In genomic region chr11:72836111-72836510, GRCh38 we compare ENCODE assay signal across 12 cellular contexts. TPM values are rescaled to one million over a fixed set of nuclear protein-coding genes. Genes with fewer than 3 reads are reported as not detected.
DNase-seq lines count a peak whose midpoint lies in the region; ATAC-seq and TF ChIP-seq lines count a peak whose summit lies in the region.
"Had no signal": no experiment of that assay in that cellular context is flagged by ENCODE, and none has a peak within 500 bp of the region (broad histone marks: within the 10 kb centered on the region; RNA-seq: fewer than 3 reads in every experiment).

No MANE protein-coding gene starts in this region.

- peaks cover 6 to 64% (median 27%) of the 10 kb centered on the region in 3 donors for H3K4me1 ChIP-seq in esophagus squamous epithelium
- H3K4me1 ChIP-seq in neural progenitor cell, result peaks cover 15% of the 10 kb centered on the region
- H3K4me1 ChIP-seq in vagina, result peaks cover 33% of the 10 kb centered on the region

- H3K36me3 ChIP-seq in esophagus squamous epithelium (peaks cover 0 to 40% (median 0%) of the 10 kb centered on the region in 3 donors), neural progenitor cell (no peaks in the 10 kb centered on the region), vagina (peaks cover 0 to 12% of the 10 kb centered on the region in 2 donors)
- H3K36me3 ChIP-seq: prostate gland had no signal

- H3K36me3 Mint-ChIP-seq in activated naive CD8-positive, alpha-beta T cell treated with anti-CD3 and anti-CD28 coated beads, Interleukin-2, amount 10 ng/mL, durations not matched to agents 7 days and 5 days, result peaks cover 16% of the 10 kb centered on the region
- H3K36me3 Mint-ChIP-seq in activated naive CD8-positive, alpha-beta T cell treated with anti-CD3 and anti-CD28 coated beads, Interleukin-2, amount 50 U/mL, for 24 hours (ENCODE audit: low read depth), result peaks cover 6% of the 10 kb centered on the region
- peaks cover 9% of the 10 kb centered on the region for H3K36me3 Mint-ChIP-seq in neural progenitor cell

- intact Hi-C loops in esophagus squamous epithelium (cut with DNase I) (no loop called here), vagina (cut with DNase I) (loop anchor here (10.0 kb wide), 1 partner anchor 309 kb away; the partner anchor contains the start of gene FCHSD2)

- 58 to 69% methylated on average over 4 of the region's 4 CpGs for WGBS in esophagus squamous epithelium, 2 donors

- no peak for DNase-seq in activated naive CD8-positive, alpha-beta T cell treated with anti-CD3 and anti-CD28 coated beads, Interleukin-2, amount 10 ng/mL, durations not matched to agents 7 days and 5 days
- DNase-seq in activated naive CD8-positive, alpha-beta T cell treated with anti-CD3 and anti-CD28 coated beads, Interleukin-2, amount 50 U/mL, for 24 hours, result no peak
- no peak for DNase-seq in esophagus squamous epithelium (lab: John Stamatoyannopoulos, UW)
- DNase-seq in neural progenitor cell (ENCODE audit: low spot score), result no peak
- no peak for DNase-seq in vagina (ENCODE audit: extremely low spot score in 2 of 2)
- no peak for DNase-seq in HuH-7.5 (ENCODE audit: low spot score)
- no peak for DNase-seq in effector CD4-positive, alpha-beta T cell
- DNase-seq: activated CD4-positive, alpha-beta T cell treated with anti-CD3 and anti-CD28 coated beads, Interleukin-2, amount 10 ng/mL, durations not matched to agents 24 days and 14 days; GM23248; NCI-H226 had no signal

- no peak for ATAC-seq in activated naive CD8-positive, alpha-beta T cell treated with anti-CD3 and anti-CD28 coated beads, Interleukin-2, amount 10 ng/mL, durations not matched to agents 7 days and 5 days (ENCODE audit: low read depth)
- no peak for ATAC-seq in activated naive CD8-positive, alpha-beta T cell treated with anti-CD3 and anti-CD28 coated beads, Interleukin-2, amount 50 U/mL, for 24 hours
- no peak for ATAC-seq in HG02678 (IDR thresholded peaks at IDR 0.05; ENCODE audit: unreplicated experiment)

- TF ChIP-seq POLR2A in esophagus squamous epithelium (IDR thresholded peaks at IDR 0.05) (no peak), vagina (IDR thresholded peaks at IDR 0.05) (no peak)

- POLR2A ChIA-PET in activated naive CD8-positive, alpha-beta T cell treated with anti-CD3 and anti-CD28 coated beads, Interleukin-2, amount 10 ng/mL, durations not matched to agents 7 days and 5 days (lab: Charles Lee), result interaction anchor here (0.9 to 2.0 kb wide), 2 partner anchors 13 to 341 kb away, joined by 3 to 5 read pairs; no protein-coding TSS in a partner anchor

- TF ChIP-seq CTCF in esophagus squamous epithelium (IDR thresholded peaks at IDR 0.05) (no peak), neural progenitor cell (IDR thresholded peaks at IDR 0.05) (no peak), vagina (IDR thresholded peaks at IDR 0.05) (no peak)

- H3K27ac Mint-ChIP-seq in activated naive CD8-positive, alpha-beta T cell treated with anti-CD3 and anti-CD28 coated beads, Interleukin-2, amount 10 ng/mL, durations not matched to agents 7 days and 5 days, result peak overlapping the region; percentile 50
- H3K27ac Mint-ChIP-seq in activated naive CD8-positive, alpha-beta T cell treated with anti-CD3 and anti-CD28 coated beads, Interleukin-2, amount 50 U/mL, for 24 hours, result no peak overlapping the region
- H3K27ac Mint-ChIP-seq in neural progenitor cell, result peak overlapping the region; percentile 26
- H3K27ac Mint-ChIP-seq: activated CD4-positive, alpha-beta T cell treated with anti-CD3 and anti-CD28 coated beads, Interleukin-2, amount 10 ng/mL, durations not matched to agents 24 days and 14 days had no signal

- no peak overlapping the region for H2AFZ ChIP-seq in neural progenitor cell (replicated peaks)
- H2AFZ ChIP-seq: GM23248 had no signal

- no peak overlapping the region for H3K4me3 Mint-ChIP-seq in activated naive CD8-positive, alpha-beta T cell treated with anti-CD3 and anti-CD28 coated beads, Interleukin-2, amount 10 ng/mL, durations not matched to agents 7 days and 5 days
- H3K4me3 Mint-ChIP-seq in activated naive CD8-positive, alpha-beta T cell treated with anti-CD3 and anti-CD28 coated beads, Interleukin-2, amount 50 U/mL, for 24 hours, result no peak overlapping the region
- no peak overlapping the region for H3K4me3 Mint-ChIP-seq in neural progenitor cell
- H3K4me3 Mint-ChIP-seq: activated CD4-positive, alpha-beta T cell treated with anti-CD3 and anti-CD28 coated beads, Interleukin-2, amount 10 ng/mL, durations not matched to agents 24 days and 14 days had no signal

- H4K20me1 ChIP-seq in neural progenitor cell (ENCODE audit: low read depth), result no peaks in the 10 kb centered on the region

- H3K4me2 ChIP-seq in neural progenitor cell, result no peak overlapping the region

- H3K27ac ChIP-seq in esophagus squamous epithelium (peak overlapping the region; percentile 47 to 78 (median 74)), neural progenitor cell (no peak overlapping the region), vagina (peak overlapping the region; percentile 52)
- H3K27ac ChIP-seq: GM23248, prostate gland had no signal

- no peak overlapping the region for H3K4me3 ChIP-seq in esophagus squamous epithelium
- no peak overlapping the region for H3K4me3 ChIP-seq in neural progenitor cell
- no peak overlapping the region for H3K4me3 ChIP-seq in vagina
- H3K4me3 ChIP-seq: GM23248, prostate gland had no signal

- H3F3A ChIP-seq in neural progenitor cell (ENCODE audit: low read depth), result no peaks in the 10 kb centered on the region

- H3K9me3 Mint-ChIP-seq in activated naive CD8-positive, alpha-beta T cell treated with anti-CD3 and anti-CD28 coated beads, Interleukin-2, amount 10 ng/mL, durations not matched to agents 7 days and 5 days, result no peaks in the 10 kb centered on the region
- H3K9me3 Mint-ChIP-seq in activated naive CD8-positive, alpha-beta T cell treated with anti-CD3 and anti-CD28 coated beads, Interleukin-2, amount 50 U/mL, for 24 hours, result no peaks in the 10 kb centered on the region
- H3K9me3 Mint-ChIP-seq in neural progenitor cell, result no peaks in the 10 kb centered on the region
- H3K9me3 Mint-ChIP-seq: activated CD4-positive, alpha-beta T cell treated with anti-CD3 and anti-CD28 coated beads, Interleukin-2, amount 10 ng/mL, durations not matched to agents 24 days and 14 days had no signal

- H3K9me3 ChIP-seq in esophagus squamous epithelium (no peaks in the 10 kb centered on the region), neural progenitor cell (ENCODE audit: low read depth) (no peaks in the 10 kb centered on the region), vagina (no peaks in the 10 kb centered on the region)
- H3K9me3 ChIP-seq: prostate gland had no signal

- peaks cover 35% of the 10 kb centered on the region for H3K4me1 Mint-ChIP-seq in activated naive CD8-positive, alpha-beta T cell treated with anti-CD3 and anti-CD28 coated beads, Interleukin-2, amount 10 ng/mL, durations not matched to agents 7 days and 5 days
- peaks cover 13% of the 10 kb centered on the region for H3K4me1 Mint-ChIP-seq in activated naive CD8-positive, alpha-beta T cell treated with anti-CD3 and anti-CD28 coated beads, Interleukin-2, amount 50 U/mL, for 24 hours
- peaks cover 18% of the 10 kb centered on the region for H3K4me1 Mint-ChIP-seq in neural progenitor cell

- H3K27me3 Mint-ChIP-seq in activated naive CD8-positive, alpha-beta T cell treated with anti-CD3 and anti-CD28 coated beads, Interleukin-2, amount 10 ng/mL, durations not matched to agents 7 days and 5 days, result no peaks in the 10 kb centered on the region
- no peaks in the 10 kb centered on the region for H3K27me3 Mint-ChIP-seq in activated naive CD8-positive, alpha-beta T cell treated with anti-CD3 and anti-CD28 coated beads, Interleukin-2, amount 50 U/mL, for 24 hours
- H3K27me3 Mint-ChIP-seq in neural progenitor cell (ENCODE audit: insufficient read depth, low read depth), result no peaks in the 10 kb centered on the region
- H3K27me3 Mint-ChIP-seq: activated CD4-positive, alpha-beta T cell treated with anti-CD3 and anti-CD28 coated beads, Interleukin-2, amount 10 ng/mL, durations not matched to agents 24 days and 14 days had no signal

- H3K9ac ChIP-seq in neural progenitor cell, result no peak overlapping the region
- H3K9ac ChIP-seq: GM23248 had no signal

- H3K27me3 ChIP-seq in esophagus squamous epithelium, result no peaks in the 10 kb centered on the region
- H3K27me3 ChIP-seq in neural progenitor cell, result no peaks in the 10 kb centered on the region
- no peaks in the 10 kb centered on the region for H3K27me3 ChIP-seq in vagina

- no peaks in the 10 kb centered on the region for H3K79me2 ChIP-seq in neural progenitor cell (ENCODE audit: low read depth)

RNA-seq across cellular contexts. Expression of gene ATG16L2, which starts 21.9 kb away (rescaled TPM):
- total RNA-seq in activated naive CD8-positive, alpha-beta T cell treated with anti-CD3 and anti-CD28 coated beads, Interleukin-2, amount 10 ng/mL, durations not matched to agents 7 days and 5 days, result 100 to 1,000 TPM; 159 to 163 TPM
- total RNA-seq in esophagus squamous epithelium (10 to 100 TPM; 21.7 to 46.5 (median 26.4) TPM), neural progenitor cell (ENCODE audit: low replicate concordance) (20.5 and 38.0 TPM in 2 replicates), vagina (32.2 TPM)

RNA-seq across cellular contexts. Expression of gene STARD10, which starts 42.3 kb away (rescaled TPM):
- total RNA-seq in activated naive CD8-positive, alpha-beta T cell treated with anti-CD3 and anti-CD28 coated beads, Interleukin-2, amount 10 ng/mL, durations not matched to agents 7 days and 5 days, result 1 to 10 TPM; 7.8 to 8.0 TPM
- 10 to 100 TPM; 42.2 to 83.1 (median 49.4) TPM for total RNA-seq in esophagus squamous epithelium
- total RNA-seq in neural progenitor cell (ENCODE audit: low replicate concordance), result 13.0 and 17.7 TPM in 2 replicates
- 75.9 TPM for total RNA-seq in vagina
